18 cellular contexts compared by ENCODE assay signal in genomic region chr13:107157272-107157671, GRCh38.
"Had no signal": no experiment of that assay in that cellular context is flagged by ENCODE, and none has a peak within 500 bp of the region (broad histone marks: within the 10 kb centered on the region; RNA-seq: fewer than 3 reads in every experiment).

No MANE protein-coding gene starts in this region.

- H3K27ac ChIP-seq: brain microvascular endothelial cell, neutrophil, parathyroid adenoma, skin epidermis, testis, upper lobe of left lung had no signal

- H3K4me3 ChIP-seq: skin epidermis, testis, upper lobe of left lung had no signal

- ATAC-seq: naive thymus-derived CD8-positive, alpha-beta T cell had no signal

- DNase-seq: activated B cell treated with CpG ODN at 0.5 μM for 24 hours; activated CD4-positive, alpha-beta T cell treated with anti-CD3 and anti-CD28 coated beads, Interleukin-2, amount 10 ng/mL, durations not matched to agents 24 days and 14 days; activated CD8-positive, alpha-beta memory T cell treated with anti-CD3 and anti-CD28 coated beads, Interleukin-2, amount 50 U/mL, for 48 hours; activated gamma-delta T cell treated with Interleukin-2 at 50 U/mL for 16 hours; brain microvascular endothelial cell; cortex of kidney; effector CD8-positive, alpha-beta T cell; hippocampal formation; mesenchymal stem cell; naive thymus-derived CD8-positive, alpha-beta T cell; stimulated activated CD4-positive, alpha-beta T cell treated with anti-CD3 and anti-CD28 coated beads, Interleukin-15, amount 100 ng/mL, for 24 hours; stimulated activated CD4-positive, alpha-beta T cell treated with anti-CD3 and anti-CD28 coated beads, Interleukin-4, amount 100 ng/mL, for 1 hour; stimulated activated naive CD4-positive, alpha-beta T cell treated with Interleukin-2 at 50 U/mL for 16 hours; testis; upper lobe of left lung had no signal

- H3K9me3 ChIP-seq: neutrophil, testis, upper lobe of left lung had no signal

- H3K36me3 ChIP-seq: brain microvascular endothelial cell, neutrophil, upper lobe of left lung had no signal

- H3K4me1 ChIP-seq: parathyroid adenoma, testis, upper lobe of left lung had no signal

- H3K27me3 ChIP-seq: brain microvascular endothelial cell, neutrophil, testis, upper lobe of left lung had no signal
